9 cellular contexts compared by ENCODE assay signal in genomic region chr1:19644761-19645543, GRCh38. TPM values are rescaled to one million over a fixed set of nuclear protein-coding genes. Genes with fewer than 3 reads are reported as not detected.
DNase-seq lines count a peak whose midpoint lies in the region; ATAC-seq and TF ChIP-seq lines count a peak whose summit lies in the region.
"Had no signal": no experiment of that assay in that cellular context is flagged by ENCODE, and none has a peak within 500 bp of the region (broad histone marks: within the 10 kb centered on the region; RNA-seq: fewer than 3 reads in every experiment).

No MANE protein-coding gene starts in this region.

- ATAC-seq in Right ventricle myocardium inferior: peak; percentile 7
- no peak for ATAC-seq in HG02642 (IDR thresholded peaks at IDR 0.05; ENCODE audit: poor library complexity, unreplicated experiment)

- no peak for TF ChIP-seq POLR2A in NB4 (IDR thresholded peaks at IDR 0.05; ENCODE audit: extremely low read depth, insufficient read length)

- TF ChIP-seq CTCF in NB4 (IDR thresholded peaks at IDR 0.05; ENCODE audit: low read depth, low read length) (no peak), progenitor cell of endocrine pancreas (IDR thresholded peaks at IDR 0.05; ENCODE audit: unreplicated experiment) (no peak)

- peak overlapping the region; percentile 86 for H3K4me3 Mint-ChIP-seq in progenitor cell of endocrine pancreas (ENCODE audit: low read depth)

- no peaks in the 10 kb centered on the region for H3K4me1 Mint-ChIP-seq in progenitor cell of endocrine pancreas (ENCODE audit: low read depth)

- no peaks in the 10 kb centered on the region for H3K36me3 Mint-ChIP-seq in progenitor cell of endocrine pancreas (ENCODE audit: insufficient read depth)

- DNase-seq in GM03348 (ENCODE audit: low spot score): peak; percentile 69
- DNase-seq in NB4 (ENCODE audit: low read depth): peak; percentile 57
- DNase-seq in activated effector memory CD4-positive, alpha-beta T cell treated with anti-CD3 and anti-CD28 coated beads, Interleukin-2, amount 50 U/mL, for 16 hours: peak; percentile 77
- DNase-seq in Right ventricle myocardium inferior (ENCODE audit: missing footprints): peak; percentile 74
- no peak for DNase-seq in progenitor cell of endocrine pancreas (ENCODE audit: low spot score, unreplicated experiment)
- no peak for DNase-seq in dedifferentiated amniotic fluid mesenchymal stem cell (ENCODE audit: extremely low spot score)
- no peak for DNase-seq in SIG-M5 (lab: John Stamatoyannopoulos, UW)

- peak overlapping the region; percentile 25 for H3K4me3 ChIP-seq in NB4 (ENCODE audit: low read depth, low read length)

- peaks cover 64% of the 10 kb centered on the region for H3K27me3 Mint-ChIP-seq in progenitor cell of endocrine pancreas

- H3K27ac Mint-ChIP-seq in progenitor cell of endocrine pancreas: peak overlapping the region; percentile 84

- intact Hi-C loops in Right ventricle myocardium inferior (cut with DNase I): loop anchor here (2.0 to 5.0 kb wide), 3 partner anchors 48 to 158 kb away; partner anchors contain the start of gene CAPZB

- H3K9me3 Mint-ChIP-seq in progenitor cell of endocrine pancreas (ENCODE audit: low read depth): no peaks in the 10 kb centered on the region

RNA-seq across cellular contexts. Expression of gene NBL1, which starts 0.8 kb away (rescaled TPM):
- total RNA-seq in Right ventricle myocardium inferior (55.0 TPM), progenitor cell of endocrine pancreas (10.5 and 12.0 TPM in 2 replicates)

RNA-seq across cellular contexts. Expression of gene HTR6, which starts 19.7 kb away (rescaled TPM):
- total RNA-seq in Right ventricle myocardium inferior (not detected), progenitor cell of endocrine pancreas (not detected in 2 replicates)
- total RNA-seq: LHCN-M2 had no signal

Comparison
In these comparisons a context has a peak if more than half of its experiments do, and no peak if none do; other contexts are left out.
1. DNase-seq: peak in GM03348 (single experiment), NB4 (single experiment), activated effector memory CD4-positive, alpha-beta T cell treated with anti-CD3 and anti-CD28 coated beads, Interleukin-2, amount 50 U/mL, for 16 hours (single experiment) and Right ventricle myocardium inferior (single experiment); none in progenitor cell of endocrine pancreas (single experiment), dedifferentiated amniotic fluid mesenchymal stem cell (single experiment) and SIG-M5 (single experiment).